Comparison of ENCODE assay signal across 17 cellular contexts in genomic region chr17:83177611-83178532, GRCh38.
DNase-seq lines count a peak whose midpoint lies in the region; ATAC-seq, FAIRE-seq and TF ChIP-seq lines count a peak whose summit lies in the region.
"Had no signal": no experiment of that assay in that cellular context is flagged by ENCODE, and none has a peak within 500 bp of the region (broad histone marks: within the 10 kb centered on the region; RNA-seq: fewer than 3 reads in every experiment).

No MANE protein-coding gene starts in this region.

- H3K4me3 ChIP-seq in Peyer's patch: no peak overlapping the region
- no peak overlapping the region for H3K4me3 ChIP-seq in kidney (ENCODE audit: low read length in 2 of 2)
- H3K4me3 ChIP-seq in pancreas: no peak overlapping the region
- H3K4me3 ChIP-seq: skin epidermis had no signal

- TF ChIP-seq CTCF in Peyer's patch (IDR thresholded peaks at IDR 0.05): no peak
- no peak for TF ChIP-seq CTCF in kidney (IDR thresholded peaks at IDR 0.05; ENCODE audit: borderline replicate concordance, extremely low read depth, insufficient read depth)
- no peak for TF ChIP-seq CTCF in pancreas (IDR thresholded peaks at IDR 0.05)

- WGBS in pancreas, 2 donors: 88 to 89% methylated on average over 32 of the region's 32 CpGs

- no peak overlapping the region for H3K27ac ChIP-seq in Peyer's patch
- H3K27ac ChIP-seq in kidney (ENCODE audit: low read depth in 2 of 2, low read length in 2 of 2): no peak overlapping the region
- H3K27ac ChIP-seq in pancreas: no peak overlapping the region

- H3K27me3 ChIP-seq in Peyer's patch (no peaks in the 10 kb centered on the region), pancreas (no peaks in the 10 kb centered on the region)

- no peaks in the 10 kb centered on the region for H3K9me3 ChIP-seq in Peyer's patch
- no peaks in the 10 kb centered on the region for H3K9me3 ChIP-seq in kidney (ENCODE audit: control insufficient read depth in 1 of 2, low read length in 2 of 2)
- no peaks in the 10 kb centered on the region for H3K9me3 ChIP-seq in pancreas

- FAIRE-seq in kidney (lab: Jason Lieb, UNC) (no peak), pancreas (lab: Jason Lieb, UNC) (no peak)
- FAIRE-seq: A204.1, GM19239 had no signal

- no peaks in the 10 kb centered on the region for H3K36me3 ChIP-seq in Peyer's patch
- H3K36me3 ChIP-seq in kidney (ENCODE audit: control insufficient read depth in 1 of 2, insufficient read depth in 2 of 2, low read length in 2 of 2): no peaks in the 10 kb centered on the region
- no peaks in the 10 kb centered on the region for H3K36me3 ChIP-seq in pancreas

- peak; percentile 30 for DNase-seq in activated CD4-positive, CD25-positive, alpha-beta regulatory T cell treated with anti-CD3 and anti-CD28 coated beads, Interleukin-2, amount 50 U/mL, for 72 hours
- no peak for DNase-seq in activated CD4-positive, CD25-positive, alpha-beta regulatory T cell (lab: John Stamatoyannopoulos, UW)
- peak in 2 of 3 donors; percentile 11 to 35 for DNase-seq in Peyer's patch
- DNase-seq in kidney: peak; percentile 68
- DNase-seq in pancreas: peak in 4 of 6 donors; percentile 5 to 56 (median 17)
- DNase-seq in NCI-H446 treated with DMSO at 0.1 percent for 48 hours (lab: John Stamatoyannopoulos, UW): no peak
- DNase-seq in putamen (ENCODE audit: low spot score): no peak
- DNase-seq: activated CD4-positive, alpha-beta T cell treated with anti-CD3 and anti-CD28 coated beads, Interleukin-2, amount 50 U/mL, for 1 hour; anterior cingulate cortex; NCI-H1694; nucleus accumbens; T-helper 9 cell had no signal

- TF ChIP-seq POLR2A in Peyer's patch (IDR thresholded peaks at IDR 0.05): no peak

- no peak overlapping the region for H3K9ac ChIP-seq in kidney (ENCODE audit: low read length in 2 of 2)

- intact Hi-C loops in kidney (cut with DNase I): no loop called here
- intact Hi-C loops in pancreas (cut with DNase I): no loop called here

- no peak for ATAC-seq in pancreas
- no peak for ATAC-seq in HG02885 (IDR thresholded peaks at IDR 0.05; ENCODE audit: poor library complexity, unreplicated experiment)
- ATAC-seq: CD8-positive, alpha-beta T cell had no signal

- H3K4me1 ChIP-seq in Peyer's patch (peaks cover 0 to 9% (median 0%) of the 10 kb centered on the region in 4 donors), kidney (ENCODE audit: control insufficient read depth in 1 of 2, insufficient read depth in 1 of 2, low read depth in 1 of 2, low read length in 2 of 2) (peaks cover 0 to 2% of the 10 kb centered on the region in 2 donors), pancreas (no peaks in the 10 kb centered on the region)

Comparison
In these comparisons a context has a peak if more than half of its experiments do, and no peak if none do; other contexts are left out.
1. DNase-seq: peak in activated CD4-positive, CD25-positive, alpha-beta regulatory T cell treated with anti-CD3 and anti-CD28 coated beads, Interleukin-2, amount 50 U/mL, for 72 hours (single experiment), Peyer's patch (2 of 3), kidney (single experiment) and pancreas (4 of 6); none in activated CD4-positive, CD25-positive, alpha-beta regulatory T cell (0 of 4), NCI-H446 treated with DMSO at 0.1 percent for 48 hours (single experiment) and putamen (single experiment).